In the genomic region with DNA sequence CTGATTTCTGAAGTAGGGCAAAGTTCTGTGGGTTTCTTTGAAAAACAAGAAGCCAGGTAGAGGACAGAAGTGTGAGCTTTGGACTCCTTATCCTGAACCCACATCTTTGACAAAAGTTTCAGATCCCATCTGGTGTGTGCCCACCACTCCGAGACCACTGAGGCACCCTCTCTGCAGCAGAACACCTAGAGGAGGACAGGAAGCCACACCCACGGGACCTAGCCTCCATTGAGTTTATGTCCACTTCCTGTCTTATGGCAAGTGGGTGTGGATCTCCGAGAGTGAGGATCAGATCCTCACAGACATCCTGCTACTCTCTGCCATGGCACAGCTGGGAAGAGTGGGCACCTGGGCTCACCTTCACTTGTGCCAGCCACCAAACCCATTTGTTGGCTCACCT, we compare ENCODE assay signal across 19 cellular contexts. TPM values are rescaled to one million over a fixed set of nuclear protein-coding genes. Genes with fewer than 3 reads are reported as not detected.
"Had no signal": no experiment of that assay in that cellular context is flagged by ENCODE, and none has a peak within 500 bp of the region (broad histone marks: within the 10 kb centered on the region; RNA-seq: fewer than 3 reads in every experiment).

No MANE protein-coding gene starts in this region.

- H3K27ac Mint-ChIP-seq: activated naive CD8-positive, alpha-beta T cell treated with anti-CD3 and anti-CD28 coated beads, Interleukin-2, amount 10 ng/mL, durations not matched to agents 7 days and 5 days; activated T-helper 2 cell treated with anti-CD3 and anti-CD28 coated beads, Interferon-gamma antibody, Interleukin-2, Interleukin-4, amounts not matched to agents 10 μg/mL and 5 μg/mL and 100 μg/mL, durations not matched to agents 14 hours and 24 hours and 36 hours; progenitor cell of endocrine pancreas; type B pancreatic cell had no signal

- H3K4me3 Mint-ChIP-seq: activated naive CD8-positive, alpha-beta T cell treated with anti-CD3 and anti-CD28 coated beads, Interleukin-2, amount 10 ng/mL, durations not matched to agents 7 days and 5 days; activated T-cell treated with anti-CD3 and anti-CD28 coated beads, Interleukin-2, amount 50 U/mL, for 4 hours; naive thymus-derived CD8-positive, alpha-beta T cell had no signal

- H3K27ac ChIP-seq: lower lobe of right lung, thoracic aorta, vagina had no signal

- DNase-seq: activated naive CD8-positive, alpha-beta T cell treated with anti-CD3 and anti-CD28 coated beads, Interleukin-2, amount 10 ng/mL, durations not matched to agents 7 days and 5 days; amniotic stem cell; cortex of kidney; foreskin melanocyte; lower lobe of right lung; naive thymus-derived CD8-positive, alpha-beta T cell; retina; stimulated activated naive CD4-positive, alpha-beta T cell treated with Interleukin-2 at 50 U/mL for 16 hours; T-helper 9 cell had no signal

- H3K27me3 ChIP-seq: vagina had no signal

- H3K4me3 ChIP-seq: lower lobe of right lung, thoracic aorta, vagina had no signal

- H3K36me3 Mint-ChIP-seq: activated naive CD8-positive, alpha-beta T cell treated with anti-CD3 and anti-CD28 coated beads, Interleukin-2, amount 10 ng/mL, durations not matched to agents 7 days and 5 days; naive thymus-derived CD8-positive, alpha-beta T cell; type B pancreatic cell had no signal

- H3K9me3 ChIP-seq: lower lobe of right lung, thoracic aorta, vagina had no signal

- H3K36me3 ChIP-seq: lower lobe of right lung, thoracic aorta, vagina had no signal

- H3K9me3 Mint-ChIP-seq: activated naive CD8-positive, alpha-beta T cell treated with anti-CD3 and anti-CD28 coated beads, Interleukin-2, amount 10 ng/mL, durations not matched to agents 7 days and 5 days; activated T-cell treated with anti-CD3 and anti-CD28 coated beads, Interleukin-2, amount 50 U/mL, for 4 hours; activated T-helper 2 cell treated with anti-CD3 and anti-CD28 coated beads, Interferon-gamma antibody, Interleukin-2, Interleukin-4, amounts not matched to agents 10 μg/mL and 5 μg/mL and 100 μg/mL, durations not matched to agents 14 hours and 24 hours and 36 hours; naive thymus-derived CD8-positive, alpha-beta T cell; type B pancreatic cell had no signal

RNA-seq across cellular contexts. Expression of gene OR6S1, which starts 16.8 kb away (rescaled TPM):
- total RNA-seq: activated CD8-positive, alpha-beta memory T cell treated with anti-CD3 and anti-CD28 coated beads for 36 hours; activated naive CD8-positive, alpha-beta T cell treated with anti-CD3 and anti-CD28 coated beads, Interleukin-2, amount 10 ng/mL, durations not matched to agents 7 days and 5 days; activated T-cell treated with anti-CD3 and anti-CD28 coated beads, Interleukin-2, amount 50 U/mL, for 4 hours; activated T-helper 2 cell treated with anti-CD3 and anti-CD28 coated beads, Interferon-gamma antibody, Interleukin-2, Interleukin-4, amounts not matched to agents 10 μg/mL and 5 μg/mL and 100 μg/mL, durations not matched to agents 14 hours and 24 hours and 36 hours; cerebellum; lower lobe of right lung; naive thymus-derived CD8-positive, alpha-beta T cell; osteocyte; progenitor cell of endocrine pancreas; T-helper 1 cell treated with Interleukin-12 subunit alpha and Interleukin-12 subunit beta and Interleukin-4 antibody, amounts not matched to agents 30 ng/mL and 1 ng/mL, for 36 hours; thoracic aorta; vagina had no signal
- polyA plus RNA-seq: naive thymus-derived CD8-positive, alpha-beta T cell had no signal
